ENCODE assay signal across 8 cellular contexts in genomic region chr12:103965590-103966407, GRCh38. TPM values are rescaled to one million over a fixed set of nuclear protein-coding genes. Genes with fewer than 3 reads are reported as not detected.
DNase-seq lines count a peak whose midpoint lies in the region; ATAC-seq and TF ChIP-seq lines count a peak whose summit lies in the region.

Gene TDG, plus strand, starts transcription at chr12:103965872. Its CDS starts 166 bp downstream, at chr12:103966038.

- no peaks in the 10 kb centered on the region for H3K9me3 ChIP-seq in Caco-2
- H3K9me3 ChIP-seq in NT2/D1 (ENCODE audit: insufficient read depth, low read length): no peaks in the 10 kb centered on the region
- H3K9me3 ChIP-seq in endodermal cell (ENCODE audit: control insufficient read depth, low read length): no peaks in the 10 kb centered on the region

- POLR2A ChIA-PET in Caco-2 (lab: Charles Lee): interaction anchor here (0.5 to 2.6 kb wide), 10 partner anchors 9 to 321 kb away, joined by 3 to 41 read pairs (median 4); partner anchors contain the start of genes HSP90B1 and NFYB

- ATAC-seq in GM21381 (IDR thresholded peaks at IDR 0.05; ENCODE audit: unreplicated experiment): peak; percentile 88

- DNase-seq in Caco-2: peak; percentile 96 to 99
- peak in 75 of 76 experiments; percentile 64 to 97 (median 93) for DNase-seq in HUDEP-2 (lab: John Stamatoyannopoulos, UW; ENCODE audit: unreplicated experiment in 76 of 76)
- DNase-seq in NT2/D1 (ENCODE audit: low read depth, low spot score): peak; percentile 98
- peak; percentile 95 for DNase-seq in activated CD8-positive, alpha-beta memory T cell treated with anti-CD3 and anti-CD28 coated beads, Interleukin-2, amount 50 U/mL, for 1 hour (ENCODE audit: extremely low read depth)
- DNase-seq in endodermal cell: peak; percentile 100
- DNase-seq in mesenteric fat pad (ENCODE audit: low spot score): peak; percentile 99
- DNase-seq in stimulated activated CD8-positive, alpha-beta memory T cell treated with anti-CD3 and anti-CD28 coated beads, Interleukin-15, amount 100 ng/mL, for 24 hours (ENCODE audit: low read depth): peak; percentile 84

- H3K4me3 Mint-ChIP-seq in Caco-2 (ENCODE audit: unreplicated experiment) (peak within 1 kb of the TSS; percentile 94), endodermal cell (peak within 1 kb of the TSS; percentile 96)

- H3K27me3 ChIP-seq in Caco-2 (replicated peaks; ENCODE audit: control insufficient read depth, insufficient read depth, low read length): no peaks in the 10 kb centered on the region
- no peaks in the 10 kb centered on the region for H3K27me3 ChIP-seq in NT2/D1 (ENCODE audit: insufficient read depth, insufficient read length)
- H3K27me3 ChIP-seq in endodermal cell (ENCODE audit: control insufficient read depth, insufficient read depth, low read length, poor library complexity, severe bottlenecking): no peaks in the 10 kb centered on the region

- H3K36me3 Mint-ChIP-seq in Caco-2 (ENCODE audit: insufficient read depth, unreplicated experiment): peaks cover 37% of the 10 kb centered on the region
- peaks cover 14% of the 10 kb centered on the region for H3K36me3 Mint-ChIP-seq in endodermal cell (ENCODE audit: low read depth)

- H3K36me3 ChIP-seq in Caco-2 (ENCODE audit: control insufficient read depth, insufficient read depth, low read length): no peaks in the 10 kb centered on the region
- peaks cover 63% of the 10 kb centered on the region for H3K36me3 ChIP-seq in NT2/D1 (ENCODE audit: insufficient read depth, insufficient read length, low read length)
- peaks cover 21% of the 10 kb centered on the region for H3K36me3 ChIP-seq in endodermal cell (ENCODE audit: control insufficient read depth, insufficient read depth, low read length)

- H3K9ac ChIP-seq in NT2/D1 (ENCODE audit: insufficient read length, low read depth) (peak within 1 kb of the TSS; percentile 93), endodermal cell (ENCODE audit: extremely low read depth, low read length, poor library complexity, severe bottlenecking) (peak within 1 kb of the TSS; percentile 90)

- H3K4me1 ChIP-seq in Caco-2 (no peaks in the 10 kb centered on the region; the same call in 1 of the 2 replicates), NT2/D1 (ENCODE audit: insufficient read depth, insufficient read length) (peaks cover 2% of the 10 kb centered on the region), endodermal cell (ENCODE audit: control insufficient read depth, insufficient read depth, low read length) (no peaks in the 10 kb centered on the region)

- H3K27ac Mint-ChIP-seq in Caco-2 (ENCODE audit: unreplicated experiment): peak within 1 kb of the TSS; percentile 99
- H3K27ac Mint-ChIP-seq in endodermal cell: peak within 1 kb of the TSS; percentile 98

- H3K4me3 ChIP-seq in Caco-2 (ENCODE audit: low read depth, low read length): peak within 1 kb of the TSS; percentile 63
- peak within 1 kb of the TSS; percentile 90 for H3K4me3 ChIP-seq in NT2/D1 (ENCODE audit: insufficient read length, low read depth)
- H3K4me3 ChIP-seq in endodermal cell (ENCODE audit: low read length): peak within 1 kb of the TSS; percentile 92

- BruUV-seq in Caco-2 (replicated peaks; lab: Mats Ljungman, UMichigan): no TSS peak

- intact Hi-C loops in Caco-2 (cut with micrococcal nuclease; ENCODE audit: unreplicated experiment): loop anchor here (1.0 to 5.0 kb wide), 4 partner anchors 8 to 172 kb away; partner anchors contain the start of genes HCFC2, HSP90B1 and NFYB

- WGBS in endodermal cell (ENCODE audit: insufficient coverage in 1 of 2, insufficient read length in 1 of 2), 2 experiments: 4 to 13% methylated on average over 11 to 61 of the region's 61 CpGs

- H3K9me3 Mint-ChIP-seq in Caco-2 (ENCODE audit: unreplicated experiment) (no peaks in the 10 kb centered on the region), endodermal cell (no peaks in the 10 kb centered on the region)

- no peak for TF ChIP-seq CTCF in Caco-2 (IDR thresholded peaks at IDR 0.05; ENCODE audit: insufficient read depth in 1 of 2, low read depth in 1 of 2, low read length in 1 of 2, severe bottlenecking in 1 of 2, unreplicated experiment in 1 of 2)
- peak; percentile 48 for TF ChIP-seq CTCF in endodermal cell (conservative IDR thresholded peaks at IDR 0.05)

- CTCF ChIA-PET in Caco-2 (lab: Charles Lee): interaction anchor here (0.9 to 1.0 kb wide), 2 partner anchors 9 to 36 kb away, joined by 3 to 5 read pairs; partner anchors contain the start of gene HSP90B1

- H3K4me1 Mint-ChIP-seq in Caco-2 (ENCODE audit: low read depth, unreplicated experiment): peaks cover 11% of the 10 kb centered on the region
- peaks cover 22% of the 10 kb centered on the region for H3K4me1 Mint-ChIP-seq in endodermal cell

- peak within 1 kb of the TSS; percentile 98 for H3K27ac ChIP-seq in endodermal cell (ENCODE audit: low read depth, low read length)

- no peaks in the 10 kb centered on the region for H3K27me3 Mint-ChIP-seq in Caco-2 (ENCODE audit: insufficient read depth, unreplicated experiment)
- H3K27me3 Mint-ChIP-seq in endodermal cell (ENCODE audit: insufficient read depth): no peaks in the 10 kb centered on the region

RNA-seq across cellular contexts. Expression of gene TDG, which starts in this region (rescaled TPM):
- total RNA-seq in Caco-2 (2022) (28.4 and 29.5 TPM in 2 replicates), endodermal cell (10 to 100 TPM; 53.4 to 58.1 TPM), mesenteric fat pad (24.1 TPM)
- polyA plus RNA-seq in endodermal cell (2013, experiment 1 of 2): 58.7 TPM
- 58.3 TPM for polyA plus RNA-seq in endodermal cell (2013, experiment 2 of 2)

Comparison
In these comparisons a context has a peak if more than half of its experiments do, and no peak if none do; other contexts are left out.
1. Peak in every context shown above with its lines: DNase-seq, ATAC-seq, H3K4me3 ChIP-seq and H3K27ac ChIP-seq.